20 cellular contexts compared by ENCODE assay signal in the genomic region with DNA sequence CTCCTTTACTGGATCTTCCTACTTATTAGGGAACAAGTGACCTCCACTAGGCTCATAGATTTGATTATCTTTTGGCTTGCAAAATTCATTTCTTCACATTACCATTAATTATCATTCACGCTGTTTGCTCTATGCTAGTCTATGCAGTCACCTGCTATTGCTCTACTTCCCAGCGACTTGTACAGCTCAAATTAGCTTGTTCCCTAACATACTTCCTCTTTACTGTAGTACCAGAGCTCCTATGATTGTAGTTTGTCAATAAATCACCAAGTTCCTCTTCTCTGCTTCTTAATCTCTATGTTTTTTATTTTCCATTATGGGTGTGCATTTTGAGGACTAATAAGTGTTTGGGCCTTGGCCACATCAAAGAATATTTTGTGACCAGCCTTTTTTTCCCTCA. TPM values are rescaled to one million over a fixed set of nuclear protein-coding genes. Genes with fewer than 3 reads are reported as not detected.
"Had no signal": no experiment of that assay in that cellular context is flagged by ENCODE, and none has a peak within 500 bp of the region (broad histone marks: within the 10 kb centered on the region; RNA-seq: fewer than 3 reads in every experiment).

No MANE protein-coding gene starts in this region.

- H3K27ac ChIP-seq: lower lobe of right lung, ovary, sigmoid colon, spleen had no signal

- FAIRE-seq: bronchial epithelial cell, frontal cortex had no signal

- DNase-seq: activated CD4-positive, alpha-beta T cell treated with anti-CD3 and anti-CD28 coated beads, Interleukin-2, amount 50 U/mL, for 4 hours; activated CD4-positive, CD25-positive, alpha-beta regulatory T cell treated with anti-CD3 and anti-CD28 coated beads, Interleukin-2, amount 50 U/mL, for 72 hours; activated naive CD4-positive, alpha-beta T cell treated with anti-CD3 and anti-CD28 coated beads for 36 hours; activated naive CD8-positive, alpha-beta T cell treated with anti-CD3 and anti-CD28 coated beads, Interleukin-2, amount 50 U/mL, for 24 hours; aorta; effector memory CD4-positive, alpha-beta T cell; head of caudate nucleus; lower lobe of right lung; midbrain; ovary; sigmoid colon; spleen; stimulated activated naive CD8-positive, alpha-beta T cell treated with anti-CD3 and anti-CD28 coated beads, Interleukin-15, amount 100 ng/mL, for 72 hours had no signal

- H3K36me3 Mint-ChIP-seq: type B pancreatic cell had no signal

- ATAC-seq: activated naive CD8-positive, alpha-beta T cell treated with anti-CD3 and anti-CD28 coated beads, Interleukin-2, amount 50 U/mL, for 24 hours; activated T-helper 17 cell treated with anti-CD3 and anti-CD28 coated beads, Interleukin-2, amount 50 U/mL, for 72 hours; lower lobe of right lung; stimulated activated naive CD8-positive, alpha-beta T cell treated with anti-CD3 and anti-CD28 coated beads, Interleukin-15, amount 100 ng/mL, for 72 hours had no signal

- H3K27me3 ChIP-seq: ovary, sigmoid colon had no signal

- H3K4me1 ChIP-seq: lower lobe of right lung, sigmoid colon, spleen had no signal

- H3K36me3 ChIP-seq: lower lobe of right lung, ovary, sigmoid colon, spleen had no signal

- H3K9me3 Mint-ChIP-seq: activated naive CD4-positive, alpha-beta T cell treated with anti-CD3 and anti-CD28 coated beads for 36 hours; activated naive CD8-positive, alpha-beta T cell treated with anti-CD3 and anti-CD28 coated beads, Interleukin-2, amount 50 U/mL, for 24 hours; activated T-helper 17 cell treated with anti-CD3 and anti-CD28 coated beads, Interleukin-2, amount 50 U/mL, for 72 hours; dendritic cell treated with granulocyte-macrophage colony-stimulating factor and Interleukin-4, amounts not matched to agents 40 ng/mL and 50 ng/mL, for 4 days; stimulated activated naive CD8-positive, alpha-beta T cell treated with anti-CD3 and anti-CD28 coated beads, Interleukin-15, amount 100 ng/mL, for 72 hours; type B pancreatic cell had no signal

- H3K27ac Mint-ChIP-seq: activated naive CD4-positive, alpha-beta T cell treated with anti-CD3 and anti-CD28 coated beads for 36 hours; activated naive CD8-positive, alpha-beta T cell treated with anti-CD3 and anti-CD28 coated beads, Interleukin-2, amount 50 U/mL, for 24 hours; activated T-helper 17 cell treated with anti-CD3 and anti-CD28 coated beads, Interleukin-2, amount 50 U/mL, for 72 hours; dendritic cell treated with granulocyte-macrophage colony-stimulating factor and Interleukin-4, amounts not matched to agents 40 ng/mL and 50 ng/mL, for 4 days; stimulated activated naive CD8-positive, alpha-beta T cell treated with anti-CD3 and anti-CD28 coated beads, Interleukin-15, amount 100 ng/mL, for 72 hours; type B pancreatic cell had no signal

- H3K4me3 ChIP-seq: lower lobe of right lung, ovary, sigmoid colon, spleen had no signal

- H3K4me3 Mint-ChIP-seq: activated naive CD4-positive, alpha-beta T cell treated with anti-CD3 and anti-CD28 coated beads for 36 hours; activated naive CD8-positive, alpha-beta T cell treated with anti-CD3 and anti-CD28 coated beads, Interleukin-2, amount 50 U/mL, for 24 hours; activated T-helper 17 cell treated with anti-CD3 and anti-CD28 coated beads, Interleukin-2, amount 50 U/mL, for 72 hours; dendritic cell treated with granulocyte-macrophage colony-stimulating factor and Interleukin-4, amounts not matched to agents 40 ng/mL and 50 ng/mL, for 4 days; stimulated activated naive CD8-positive, alpha-beta T cell treated with anti-CD3 and anti-CD28 coated beads, Interleukin-15, amount 100 ng/mL, for 72 hours; type B pancreatic cell had no signal

- H3K9me3 ChIP-seq: lower lobe of right lung, ovary, sigmoid colon, spleen had no signal

- H3K4me1 Mint-ChIP-seq: activated naive CD8-positive, alpha-beta T cell treated with anti-CD3 and anti-CD28 coated beads, Interleukin-2, amount 50 U/mL, for 24 hours; activated T-helper 17 cell treated with anti-CD3 and anti-CD28 coated beads, Interleukin-2, amount 50 U/mL, for 72 hours; stimulated activated naive CD8-positive, alpha-beta T cell treated with anti-CD3 and anti-CD28 coated beads, Interleukin-15, amount 100 ng/mL, for 72 hours had no signal

RNA-seq across cellular contexts. Expression of gene CENPVL1, which starts 26.8 kb away (rescaled TPM):
- total RNA-seq: activated naive CD4-positive, alpha-beta T cell treated with anti-CD3 and anti-CD28 coated beads for 36 hours; activated T-helper 17 cell treated with anti-CD3 and anti-CD28 coated beads, Interleukin-2, amount 50 U/mL, for 72 hours; aorta; bronchial epithelial cell; fibroblast of lung; lower lobe of right lung; ovary; sigmoid colon; spleen; T-helper 2 cell treated with Interferon-gamma antibody and Interleukin-4, amounts not matched to agents 100 ng/mL and 5 ng/mL, for 36 hours had no signal

RNA-seq across cellular contexts. Expression of gene CENPVL2, which starts 54.4 kb away (rescaled TPM):
- total RNA-seq: activated naive CD4-positive, alpha-beta T cell treated with anti-CD3 and anti-CD28 coated beads for 36 hours; activated T-helper 17 cell treated with anti-CD3 and anti-CD28 coated beads, Interleukin-2, amount 50 U/mL, for 72 hours; aorta; bronchial epithelial cell; fibroblast of lung; lower lobe of right lung; ovary; sigmoid colon; spleen; T-helper 2 cell treated with Interferon-gamma antibody and Interleukin-4, amounts not matched to agents 100 ng/mL and 5 ng/mL, for 36 hours had no signal
